Comparison of ENCODE assay signal across 2 cellular contexts in the genomic region with DNA sequence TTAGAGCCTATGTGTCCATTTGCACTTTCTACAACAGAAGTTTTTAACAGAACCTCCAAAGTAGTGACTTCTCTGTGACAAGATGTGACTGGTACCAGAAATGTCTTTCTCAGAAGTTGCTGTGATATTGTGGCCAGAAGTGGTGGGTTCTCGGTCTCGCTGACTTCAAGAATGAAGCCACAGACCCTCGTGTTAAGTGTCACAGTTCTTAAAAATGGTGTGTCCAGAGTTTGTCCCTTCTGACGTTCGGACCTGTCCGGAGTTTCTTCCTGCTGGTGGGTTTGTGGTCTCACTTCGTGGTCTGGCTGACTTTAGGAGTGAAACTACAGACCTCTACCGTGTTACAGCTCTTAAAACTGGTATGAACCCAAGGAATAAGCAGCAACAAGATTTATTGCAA.
TF ChIP-seq lines count a peak whose summit lies in the region.

No MANE protein-coding gene starts in this region.

TF ChIP-seq in SK-N-SH, 30 proteins besides CTCF, POLR2A, EP300 and RAD21 (continued from another document):
- TF ChIP-seq MEF2A (IDR thresholded peaks at IDR 0.05; ENCODE audit: borderline replicate concordance, low read depth), result no peak

TF ChIP-seq in SK-N-SH treated with all-trans-retinoic acid at 6 μM for 48 hours, 23 proteins besides CTCF, POLR2A, EP300 and RAD21 (continued from another document):
- no peak for TF ChIP-seq ZFP30 (CRISPR knock-in tag; IDR thresholded peaks at IDR 0.05)
- TF ChIP-seq RARB (CRISPR knock-in tag; IDR thresholded peaks at IDR 0.05), result no peak
- no peak for TF ChIP-seq BACH2 (CRISPR knock-in tag; IDR thresholded peaks at IDR 0.05; ENCODE audit: borderline replicate concordance)
- no peak for TF ChIP-seq OSR1 (CRISPR knock-in tag; IDR thresholded peaks at IDR 0.05)
- no peak for TF ChIP-seq ESRRG (CRISPR knock-in tag; IDR thresholded peaks at IDR 0.05)
- TF ChIP-seq, protein P1, sequence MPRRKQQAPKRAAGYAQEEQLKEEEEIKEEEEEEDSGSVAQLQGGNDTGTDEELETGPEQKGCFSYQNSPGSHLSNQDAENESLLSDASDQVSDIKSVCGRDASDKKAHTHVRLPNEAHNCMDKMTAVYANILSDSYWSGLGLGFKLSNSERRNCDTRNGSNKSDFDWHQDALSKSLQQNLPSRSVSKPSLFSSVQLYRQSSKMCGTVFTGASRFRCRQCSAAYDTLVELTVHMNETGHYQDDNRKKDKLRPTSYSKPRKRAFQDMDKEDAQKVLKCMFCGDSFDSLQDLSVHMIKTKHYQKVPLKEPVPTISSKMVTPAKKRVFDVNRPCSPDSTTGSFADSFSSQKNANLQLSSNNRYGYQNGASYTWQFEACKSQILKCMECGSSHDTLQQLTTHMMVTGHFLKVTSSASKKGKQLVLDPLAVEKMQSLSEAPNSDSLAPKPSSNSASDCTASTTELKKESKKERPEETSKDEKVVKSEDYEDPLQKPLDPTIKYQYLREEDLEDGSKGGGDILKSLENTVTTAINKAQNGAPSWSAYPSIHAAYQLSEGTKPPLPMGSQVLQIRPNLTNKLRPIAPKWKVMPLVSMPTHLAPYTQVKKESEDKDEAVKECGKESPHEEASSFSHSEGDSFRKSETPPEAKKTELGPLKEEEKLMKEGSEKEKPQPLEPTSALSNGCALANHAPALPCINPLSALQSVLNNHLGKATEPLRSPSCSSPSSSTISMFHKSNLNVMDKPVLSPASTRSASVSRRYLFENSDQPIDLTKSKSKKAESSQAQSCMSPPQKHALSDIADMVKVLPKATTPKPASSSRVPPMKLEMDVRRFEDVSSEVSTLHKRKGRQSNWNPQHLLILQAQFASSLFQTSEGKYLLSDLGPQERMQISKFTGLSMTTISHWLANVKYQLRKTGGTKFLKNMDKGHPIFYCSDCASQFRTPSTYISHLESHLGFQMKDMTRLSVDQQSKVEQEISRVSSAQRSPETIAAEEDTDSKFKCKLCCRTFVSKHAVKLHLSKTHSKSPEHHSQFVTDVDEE (CRISPR knock-in tag; IDR thresholded peaks at IDR 0.05), result no peak
- no peak for TF ChIP-seq ISL1 (CRISPR knock-in tag; IDR thresholded peaks at IDR 0.05)
- no peak for TF ChIP-seq PPARA (CRISPR knock-in tag; IDR thresholded peaks at IDR 0.05; ENCODE audit: borderline replicate concordance)
- no peak for TF ChIP-seq ZNF70 (CRISPR knock-in tag; IDR thresholded peaks at IDR 0.05)
